ENCODE assay signal across 13 cellular contexts in genomic region chr4:46388860-46389259, GRCh38. TPM values are rescaled to one million over a fixed set of nuclear protein-coding genes. Genes with fewer than 3 reads are reported as not detected.
DNase-seq lines count a peak whose midpoint lies in the region; ATAC-seq and TF ChIP-seq lines count a peak whose summit lies in the region.
"Had no signal": no experiment of that assay in that cellular context is flagged by ENCODE, and none has a peak within 500 bp of the region (broad histone marks: within the 10 kb centered on the region; RNA-seq: fewer than 3 reads in every experiment).

No MANE protein-coding gene starts in this region.

- H3K4me3 ChIP-seq in ascending aorta (peak overlapping the region; percentile 45 to 60), iPS-15b (ENCODE audit: low read depth, low read length) (peak overlapping the region; percentile 72), psoas muscle (peak overlapping the region; percentile 42), osteoblast (ENCODE audit: insufficient read depth, low read length) (no peak overlapping the region)

- H3K9me3 ChIP-seq in ES-I3 (ENCODE audit: control insufficient read depth, insufficient read depth, low read length), result no peaks in the 10 kb centered on the region
- H3K9me3 ChIP-seq in ascending aorta, result no peaks in the 10 kb centered on the region
- H3K9me3 ChIP-seq in iPS-15b (ENCODE audit: control insufficient read depth, insufficient read depth, low read length), result no peaks in the 10 kb centered on the region
- H3K9me3 ChIP-seq in psoas muscle, result no peaks in the 10 kb centered on the region
- no peaks in the 10 kb centered on the region for H3K9me3 ChIP-seq in osteoblast (ENCODE audit: low read depth, low read length)

- no peaks in the 10 kb centered on the region for H3K27me3 ChIP-seq in ascending aorta
- peaks cover 49% of the 10 kb centered on the region for H3K27me3 ChIP-seq in iPS-15b (ENCODE audit: control insufficient read depth, insufficient read depth, low read length)
- peaks cover 0 to 42% (median 14%) of the 10 kb centered on the region in 3 donors for H3K27me3 ChIP-seq in psoas muscle (ENCODE audit: insufficient read depth in 3 of 3, low read length in 2 of 3)
- H3K27me3 ChIP-seq in osteoblast (ENCODE audit: insufficient read depth, low read length), result peaks cover 10% of the 10 kb centered on the region

- peak overlapping the region; percentile 51; the same call in 1 of the 2 replicates for H3K9ac ChIP-seq in ES-I3 (ENCODE audit: low read depth, low read length)
- H3K9ac ChIP-seq in iPS-15b (ENCODE audit: low read depth, low read length), result no peak overlapping the region

- no peak for DNase-seq in ascending aorta (ENCODE audit: low spot score in 2 of 2)
- no peak for DNase-seq in psoas muscle
- no peak for DNase-seq in NCI-H187 (lab: John Stamatoyannopoulos, UW)
- no peak for DNase-seq in osteoblast (ENCODE audit: insufficient read length, low spot score, missing footprints)
- no peak for DNase-seq in NCI-H526 treated with DMSO at 0.1 percent for 48 hours (lab: John Stamatoyannopoulos, UW)
- DNase-seq: activated CD4-positive, alpha-beta memory T cell treated with anti-CD3 and anti-CD28 coated beads for 36 hours; CD8-positive, alpha-beta memory T cell; NCI-H1092 had no signal

- H4K20me1 ChIP-seq in osteoblast (ENCODE audit: insufficient read depth, low read length), result no peaks in the 10 kb centered on the region

- no peaks in the 10 kb centered on the region for H3K36me3 ChIP-seq in ES-I3 (ENCODE audit: insufficient read depth, low read length)
- H3K36me3 ChIP-seq in ascending aorta, result no peaks in the 10 kb centered on the region
- H3K36me3 ChIP-seq in iPS-15b (ENCODE audit: control insufficient read depth, insufficient read depth, low read length), result no peaks in the 10 kb centered on the region
- no peaks in the 10 kb centered on the region for H3K36me3 ChIP-seq in psoas muscle (ENCODE audit: insufficient read depth in 1 of 2, low read depth in 1 of 2)
- no peaks in the 10 kb centered on the region for H3K36me3 ChIP-seq in osteoblast (ENCODE audit: insufficient read depth, low read length)

- no peaks in the 10 kb centered on the region for H3K79me2 ChIP-seq in osteoblast (ENCODE audit: insufficient read depth, low read length)

- no peak overlapping the region for H3K4me2 ChIP-seq in osteoblast (ENCODE audit: insufficient read depth, low read length)

- H3K4me1 ChIP-seq in ES-I3 (ENCODE audit: insufficient read depth, low read length) (peaks cover 8% of the 10 kb centered on the region; the same call in 1 of the 2 replicates), ascending aorta (no peaks in the 10 kb centered on the region), iPS-15b (ENCODE audit: control insufficient read depth, insufficient read depth, low read length) (no peaks in the 10 kb centered on the region), psoas muscle (no peaks in the 10 kb centered on the region), osteoblast (ENCODE audit: insufficient read depth, low read length) (no peaks in the 10 kb centered on the region)

- 2 to 4% (median 3%) methylated on average over 10 of the region's 10 CpGs for WGBS in psoas muscle, 3 donors

- intact Hi-C loops in ascending aorta (cut with DNase I), result no loop called here
- intact Hi-C loops in psoas muscle (cut with DNase I), result no loop called here

- TF ChIP-seq CTCF in ascending aorta (IDR thresholded peaks at IDR 0.05) (no peak), psoas muscle (IDR thresholded peaks at IDR 0.05) (no peak), osteoblast (IDR thresholded peaks at IDR 0.05; ENCODE audit: extremely low read depth, low read depth, low read length) (no peak)

- H3K27ac ChIP-seq in ascending aorta (no peak overlapping the region), psoas muscle (no peak overlapping the region), osteoblast (ENCODE audit: low read depth, low read length) (no peak overlapping the region)
- H3K27ac ChIP-seq: epithelial cell of prostate had no signal

- no peak for ATAC-seq in psoas muscle
- no peak for ATAC-seq in GM21381 (IDR thresholded peaks at IDR 0.05; ENCODE audit: unreplicated experiment)

- H2AFZ ChIP-seq in osteoblast (ENCODE audit: low read length), result no peak overlapping the region

RNA-seq across cellular contexts. Expression of gene GABRA2, which starts 1.1 kb away (rescaled TPM):
- total RNA-seq in ascending aorta (0.32 TPM), psoas muscle (not detected), osteoblast (not detected in 2 replicates)
- polyA plus RNA-seq in psoas muscle, result under 1 TPM; 0.01 TPM
- total RNA-seq: activated CD4-positive, alpha-beta memory T cell treated with anti-CD3 and anti-CD28 coated beads for 36 hours; CD8-positive, alpha-beta memory T cell; left lobe of liver had no signal
- polyA plus RNA-seq: CD8-positive, alpha-beta memory T cell had no signal
